ENCODE assay signal across 7 cellular contexts in the genomic region with DNA sequence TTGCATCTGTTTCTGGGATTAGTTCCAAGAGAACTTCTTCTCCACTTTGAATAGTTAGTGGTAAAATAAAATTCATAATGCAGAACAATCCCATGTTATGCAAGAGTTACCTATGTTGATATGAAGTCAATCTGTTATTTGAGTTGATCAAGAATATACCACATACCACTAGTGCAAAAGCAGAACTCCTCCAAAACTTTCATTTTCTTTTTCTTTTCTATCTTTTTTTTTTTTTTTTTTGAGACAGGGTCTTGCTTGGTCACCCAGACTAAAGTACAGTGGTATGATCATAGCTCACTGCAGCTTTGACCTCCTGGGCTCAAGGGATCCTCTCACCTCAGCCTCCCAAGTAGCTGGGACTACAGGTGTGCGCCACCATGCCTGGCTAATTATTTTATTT.
DNase-seq lines count a peak whose midpoint lies in the region; ATAC-seq, FAIRE-seq and TF ChIP-seq lines count a peak whose summit lies in the region.
"Not testable (repeated sequence)": the region's sequence is repeated elsewhere in the genome, so short reads cannot be mapped to it uniquely, and the experiment has no call there.

No MANE protein-coding gene starts in this region.

- peak overlapping the region; percentile 30 for H3K27ac Mint-ChIP-seq in activated CD4-positive, alpha-beta T cell treated with anti-CD3 and anti-CD28 coated beads, Interleukin-2, amount 10 ng/mL, durations not matched to agents 24 days and 14 days
- peak overlapping the region; percentile 19 for H3K27ac Mint-ChIP-seq in activated naive CD8-positive, alpha-beta T cell treated with anti-CD3 and anti-CD28 coated beads, Interleukin-2, amount 10 ng/mL, durations not matched to agents 7 days and 5 days
- H3K27ac Mint-ChIP-seq in memory B cell: not testable (repeated sequence)
- peak overlapping the region; percentile 67 for H3K27ac Mint-ChIP-seq in stimulated activated memory B cell treated with anti-CD40 and anti-IgM and Interleukin-4, amounts not matched to agents 10 μg/mL and 1 μg/mL and 100 μg/mL, for 72 hours

- intact Hi-C loops in activated CD4-positive, alpha-beta T cell treated with anti-CD3 and anti-CD28 coated beads, Interleukin-2, amount 10 ng/mL, durations not matched to agents 24 days and 14 days (cut with micrococcal nuclease): not testable (repeated sequence)

- POLR2A ChIA-PET in activated naive CD8-positive, alpha-beta T cell treated with anti-CD3 and anti-CD28 coated beads, Interleukin-2, amount 10 ng/mL, durations not matched to agents 7 days and 5 days (lab: Charles Lee): interaction anchor here (1.3 to 2.5 kb wide), 3 partner anchors 11 to 37 kb away, joined by 3 to 9 read pairs (median 5); no protein-coding TSS in a partner anchor

- ATAC-seq in HG02610 (IDR thresholded peaks at IDR 0.05; ENCODE audit: unreplicated experiment) (peak; percentile 10), memory B cell (ENCODE audit: low read depth) (peak; percentile 63)
- not testable (repeated sequence) for ATAC-seq in activated naive CD8-positive, alpha-beta T cell treated with anti-CD3 and anti-CD28 coated beads, Interleukin-2, amount 10 ng/mL, durations not matched to agents 7 days and 5 days (ENCODE audit: low read depth)
- peak; percentile 13 for ATAC-seq in stimulated activated memory B cell treated with anti-CD40 and anti-IgM and Interleukin-4, amounts not matched to agents 10 μg/mL and 1 μg/mL and 100 μg/mL, for 72 hours

- not testable (repeated sequence) for H3K9me3 Mint-ChIP-seq in activated CD4-positive, alpha-beta T cell treated with anti-CD3 and anti-CD28 coated beads, Interleukin-2, amount 10 ng/mL, durations not matched to agents 24 days and 14 days; activated naive CD8-positive, alpha-beta T cell treated with anti-CD3 and anti-CD28 coated beads, Interleukin-2, amount 10 ng/mL, durations not matched to agents 7 days and 5 days; memory B cell; stimulated activated memory B cell treated with anti-CD40 and anti-IgM and Interleukin-4, amounts not matched to agents 10 μg/mL and 1 μg/mL and 100 μg/mL, for 72 hours

- DNase-seq in GM12891 (ENCODE audit: insufficient read length, low spot score); activated CD4-positive, alpha-beta T cell treated with anti-CD3 and anti-CD28 coated beads, Interleukin-2, amount 10 ng/mL, durations not matched to agents 24 days and 14 days; activated naive CD8-positive, alpha-beta T cell treated with anti-CD3 and anti-CD28 coated beads, Interleukin-2, amount 10 ng/mL, durations not matched to agents 7 days and 5 days; memory B cell (ENCODE audit: low spot score in 2 of 2): not testable (repeated sequence)
- DNase-seq in NOMO-1 treated with DMSO at 0.1 percent for 48 hours (lab: John Stamatoyannopoulos, UW; ENCODE audit: unreplicated experiment): peak; percentile 17

- not testable (repeated sequence) for FAIRE-seq in GM12891 (lab: Jason Lieb, UNC)

- H3K4me3 Mint-ChIP-seq in activated CD4-positive, alpha-beta T cell treated with anti-CD3 and anti-CD28 coated beads, Interleukin-2, amount 10 ng/mL, durations not matched to agents 24 days and 14 days; activated naive CD8-positive, alpha-beta T cell treated with anti-CD3 and anti-CD28 coated beads, Interleukin-2, amount 10 ng/mL, durations not matched to agents 7 days and 5 days; memory B cell; stimulated activated memory B cell treated with anti-CD40 and anti-IgM and Interleukin-4, amounts not matched to agents 10 μg/mL and 1 μg/mL and 100 μg/mL, for 72 hours: not testable (repeated sequence)

- TF ChIP-seq POLR2A in GM12891 (IDR thresholded peaks at IDR 0.05; ENCODE audit: low read depth, low read length): not testable (repeated sequence)

- not testable (repeated sequence) for H3K36me3 Mint-ChIP-seq in activated CD4-positive, alpha-beta T cell treated with anti-CD3 and anti-CD28 coated beads, Interleukin-2, amount 10 ng/mL, durations not matched to agents 24 days and 14 days (ENCODE audit: low read depth); memory B cell; stimulated activated memory B cell treated with anti-CD40 and anti-IgM and Interleukin-4, amounts not matched to agents 10 μg/mL and 1 μg/mL and 100 μg/mL, for 72 hours
- peaks cover 18% of the 10 kb centered on the region for H3K36me3 Mint-ChIP-seq in activated naive CD8-positive, alpha-beta T cell treated with anti-CD3 and anti-CD28 coated beads, Interleukin-2, amount 10 ng/mL, durations not matched to agents 7 days and 5 days

- peaks cover 13% of the 10 kb centered on the region for H3K4me1 Mint-ChIP-seq in activated CD4-positive, alpha-beta T cell treated with anti-CD3 and anti-CD28 coated beads, Interleukin-2, amount 10 ng/mL, durations not matched to agents 24 days and 14 days
- peaks cover 43% of the 10 kb centered on the region for H3K4me1 Mint-ChIP-seq in activated naive CD8-positive, alpha-beta T cell treated with anti-CD3 and anti-CD28 coated beads, Interleukin-2, amount 10 ng/mL, durations not matched to agents 7 days and 5 days
- peaks cover 14% of the 10 kb centered on the region for H3K4me1 Mint-ChIP-seq in memory B cell
- H3K4me1 Mint-ChIP-seq in stimulated activated memory B cell treated with anti-CD40 and anti-IgM and Interleukin-4, amounts not matched to agents 10 μg/mL and 1 μg/mL and 100 μg/mL, for 72 hours: peaks cover 50% of the 10 kb centered on the region

- H3K27me3 Mint-ChIP-seq in activated CD4-positive, alpha-beta T cell treated with anti-CD3 and anti-CD28 coated beads, Interleukin-2, amount 10 ng/mL, durations not matched to agents 24 days and 14 days: peaks cover 39% of the 10 kb centered on the region
- not testable (repeated sequence) for H3K27me3 Mint-ChIP-seq in activated naive CD8-positive, alpha-beta T cell treated with anti-CD3 and anti-CD28 coated beads, Interleukin-2, amount 10 ng/mL, durations not matched to agents 7 days and 5 days; memory B cell; stimulated activated memory B cell treated with anti-CD40 and anti-IgM and Interleukin-4, amounts not matched to agents 10 μg/mL and 1 μg/mL and 100 μg/mL, for 72 hours

TF ChIP-seq in GM12891, 5 proteins besides CTCF, POLR2A, EP300 and RAD21:
- TF ChIP-seq SPI1 (IDR thresholded peaks at IDR 0.05; ENCODE audit: low read depth, low read length): peak; percentile 27; the same call in 1 of the 2 replicates
